8 cellular contexts compared by ENCODE assay signal in genomic region chr11:62602141-62603071, GRCh38. TPM values are rescaled to one million over a fixed set of nuclear protein-coding genes. Genes with fewer than 3 reads are reported as not detected.
DNase-seq lines count a peak whose midpoint lies in the region; ATAC-seq and TF ChIP-seq lines count a peak whose summit lies in the region.

No MANE protein-coding gene starts in this region.

- CTCF ChIA-PET in Caco-2 (lab: Charles Lee): interaction anchor here (0.5 to 1.8 kb wide), 11 partner anchors 9 to 178 kb away, joined by 3 to 30 read pairs (median 3); partner anchors contain the start of genes AHNAK, EML3, ROM1 and TUT1

- H3K36me3 ChIP-seq in Caco-2 (ENCODE audit: control insufficient read depth, insufficient read depth, low read length) (peaks cover 3% of the 10 kb centered on the region; the same call in 1 of the 2 replicates), SJCRH30 (peaks cover 23% of the 10 kb centered on the region)

- H3K27me3 Mint-ChIP-seq in Caco-2 (ENCODE audit: insufficient read depth, unreplicated experiment): no peaks in the 10 kb centered on the region

- intact Hi-C loops in Caco-2 (cut with micrococcal nuclease; ENCODE audit: unreplicated experiment) (loop anchor here (2.0 kb wide), 1 partner anchor 42 kb away; no protein-coding TSS in a partner anchor), left colon (cut with DNase I, micrococcal nuclease) (no loop called here)

- H3K27me3 ChIP-seq in Caco-2 (replicated peaks; ENCODE audit: control insufficient read depth, insufficient read depth, low read length) (no peaks in the 10 kb centered on the region), SJCRH30 (no peaks in the 10 kb centered on the region)

- peak; percentile 51 for ATAC-seq in left colon
- no peak for ATAC-seq in GM21619 (IDR thresholded peaks at IDR 0.05; ENCODE audit: unreplicated experiment)
- no peak for ATAC-seq in GM21576 (IDR thresholded peaks at IDR 0.05; ENCODE audit: unreplicated experiment)

- H3K4me3 Mint-ChIP-seq in Caco-2 (ENCODE audit: unreplicated experiment): peak overlapping the region; percentile 88

- H3K9me3 ChIP-seq in Caco-2 (no peaks in the 10 kb centered on the region), SJCRH30 (replicated peaks) (no peaks in the 10 kb centered on the region)

- TSS peak; percentile 74 for BruUV-seq in Caco-2 (replicated peaks; lab: Mats Ljungman, UMichigan)

- no peaks in the 10 kb centered on the region for H3K9me3 Mint-ChIP-seq in Caco-2 (ENCODE audit: unreplicated experiment)

- peak overlapping the region; percentile 19; the same call in 1 of the 2 replicates for H3K27ac ChIP-seq in SJCRH30

- POLR2A ChIA-PET in Caco-2 (lab: Charles Lee): interaction anchor here (0.5 to 2.4 kb wide), 16 partner anchors 9 to 209 kb away, joined by 3 to 97 read pairs (median 6); partner anchors contain the start of genes AHNAK, B3GAT3, C11orf98 and CSKMT

- peaks cover 44% of the 10 kb centered on the region for H3K4me1 Mint-ChIP-seq in Caco-2 (ENCODE audit: low read depth, unreplicated experiment)

- peak; percentile 82 to 87 for DNase-seq in Caco-2
- peak; percentile 86 for DNase-seq in HPDE6-E6E7 (ENCODE audit: extremely low spot score)
- no peak for DNase-seq in SJCRH30
- peak; percentile 34 for DNase-seq in dedifferentiated amniotic fluid mesenchymal stem cell (ENCODE audit: extremely low spot score)
- peak; percentile 71 to 77 for DNase-seq in left colon
- peak; percentile 22 to 40 for DNase-seq in stimulated activated CD4-positive, alpha-beta T cell treated with anti-CD3 and anti-CD28 coated beads, Interleukin-4, amount 100 ng/mL, for 4 hours

- H3K4me3 ChIP-seq in Caco-2 (ENCODE audit: low read depth, low read length): peak overlapping the region; percentile 73
- H3K4me3 ChIP-seq in SJCRH30: peak overlapping the region; percentile 94

- peaks cover 35% of the 10 kb centered on the region for H3K4me1 ChIP-seq in Caco-2
- H3K4me1 ChIP-seq in SJCRH30: peaks cover 12% of the 10 kb centered on the region

- H3K36me3 Mint-ChIP-seq in Caco-2 (ENCODE audit: insufficient read depth, unreplicated experiment): peaks cover 79% of the 10 kb centered on the region

- no peak for TF ChIP-seq CTCF in Caco-2 (IDR thresholded peaks at IDR 0.05; ENCODE audit: insufficient read depth in 1 of 2, low read depth in 1 of 2, low read length in 1 of 2, severe bottlenecking in 1 of 2, unreplicated experiment in 1 of 2)

- H3K27ac Mint-ChIP-seq in Caco-2 (ENCODE audit: unreplicated experiment): peak overlapping the region; percentile 89

RNA-seq across cellular contexts. Expression of gene MTA2, which starts 0.7 kb away (rescaled TPM):
- 134 and 135 TPM in 2 replicates for total RNA-seq in Caco-2 (2022)
- total RNA-seq in SJCRH30 (2014; rRNA removed; shearing (Covaris generic)): 106 and 107 TPM in 2 replicates
- total RNA-seq in left colon: 10 to 100 TPM; 84.5 to 96.6 TPM

RNA-seq across cellular contexts. Expression of gene EML3, which starts 10.2 kb away (rescaled TPM):
- total RNA-seq in Caco-2 (2022) (61.2 and 68.7 TPM in 2 replicates), left colon (10 to 100 TPM; 45.4 to 57.9 TPM)
- total RNA-seq in SJCRH30 (2014; rRNA removed; shearing (Covaris generic)): 5.8 and 8.9 TPM in 2 replicates

RNA-seq across cellular contexts. Expression of gene ROM1, which starts 10.7 kb away (rescaled TPM):
- 1.1 and 1.3 TPM in 2 replicates for total RNA-seq in Caco-2 (2022)
- 0.46 and 0.51 TPM in 2 replicates for total RNA-seq in SJCRH30 (2014; rRNA removed; shearing (Covaris generic))
- 1 to 10 TPM; 2.0 to 3.2 TPM for total RNA-seq in left colon

RNA-seq across cellular contexts. Expression of gene TUT1, which starts 11.1 kb away (rescaled TPM):
- total RNA-seq in Caco-2 (2022): 27.2 and 30.2 TPM in 2 replicates
- total RNA-seq in SJCRH30 (2014; rRNA removed; shearing (Covaris generic)): 8.8 and 9.1 TPM in 2 replicates
- 10 to 100 TPM; 14.0 to 14.7 TPM for total RNA-seq in left colon

RNA-seq across cellular contexts. Expression of gene B3GAT3, which starts 19.4 kb away (rescaled TPM):
- total RNA-seq in Caco-2 (2022): 37.2 and 37.6 TPM in 2 replicates
- total RNA-seq in SJCRH30 (2014; rRNA removed; shearing (Covaris generic)): 23.4 and 28.2 TPM in 2 replicates
- 10 to 100 TPM; 27.0 to 28.8 TPM for total RNA-seq in left colon

Comparison
In these comparisons a context has a peak if more than half of its experiments do, and no peak if none do; other contexts are left out.
1. DNase-seq: peak in Caco-2 (2 of 2), HPDE6-E6E7 (single experiment), dedifferentiated amniotic fluid mesenchymal stem cell (single experiment), left colon (2 of 2) and stimulated activated CD4-positive, alpha-beta T cell treated with anti-CD3 and anti-CD28 coated beads, Interleukin-4, amount 100 ng/mL, for 4 hours (2 of 2); none in SJCRH30 (0 of 2).